In the genomic region with DNA sequence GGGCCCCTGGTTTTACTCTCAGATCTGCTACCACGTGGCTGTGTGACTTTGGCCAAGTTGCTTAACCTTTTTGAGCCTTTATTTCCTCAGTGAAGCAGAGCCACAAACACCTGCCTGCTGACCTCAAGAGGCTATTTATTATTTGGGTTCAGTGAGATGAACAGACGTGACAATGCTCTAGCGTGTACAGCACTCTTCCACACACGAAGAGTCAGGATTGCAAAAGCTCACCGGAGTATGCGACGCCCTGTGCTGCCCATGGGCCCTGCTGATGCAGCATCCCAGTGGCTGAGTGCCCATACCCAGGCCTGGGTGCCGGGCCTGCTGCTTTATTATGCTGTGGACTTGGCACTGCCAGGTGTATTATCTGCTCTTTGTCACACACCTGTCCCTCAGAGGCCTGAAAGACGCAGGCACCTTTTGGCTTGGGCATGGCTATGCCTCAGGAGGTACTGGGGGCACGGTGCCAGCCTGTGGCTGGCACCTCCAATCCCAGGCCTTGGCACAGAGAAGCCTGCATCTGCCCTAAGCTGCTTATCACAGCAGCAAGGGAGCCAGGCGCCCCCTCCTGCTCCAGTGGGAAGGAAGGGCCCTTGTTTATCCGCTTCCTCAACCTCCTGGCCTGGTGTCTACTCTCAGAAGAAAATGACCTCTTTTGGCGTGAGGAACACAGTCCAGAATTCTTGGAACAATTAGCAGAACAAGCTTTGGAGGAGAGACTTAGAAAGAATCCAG, we compare ENCODE assay signal across 11 cellular contexts. TPM values are rescaled to one million over a fixed set of nuclear protein-coding genes. Genes with fewer than 3 reads are reported as not detected.
DNase-seq lines count a peak whose midpoint lies in the region; ATAC-seq and TF ChIP-seq lines count a peak whose summit lies in the region.
"Had no signal": no experiment of that assay in that cellular context is flagged by ENCODE, and none has a peak within 500 bp of the region (broad histone marks: within the 10 kb centered on the region; RNA-seq: fewer than 3 reads in every experiment).

No MANE protein-coding gene starts in this region.

- no peak overlapping the region for H3K4me3 ChIP-seq in WERI-Rb-1 (ENCODE audit: low read depth, low read length)
- no peak overlapping the region for H3K4me3 ChIP-seq in right cardiac atrium (ENCODE audit: low read length)
- no peak overlapping the region for H3K4me3 ChIP-seq in skeletal muscle tissue (ENCODE audit: low read length in 3 of 3)

- H3K27me3 ChIP-seq in WERI-Rb-1 (ENCODE audit: insufficient read depth, low read depth, severe bottlenecking), result no peaks in the 10 kb centered on the region
- H3K27me3 ChIP-seq in right cardiac atrium (ENCODE audit: control insufficient read depth, insufficient read depth), result no peaks in the 10 kb centered on the region
- peaks cover 0 to 10% (median 2%) of the 10 kb centered on the region in 3 donors for H3K27me3 ChIP-seq in skeletal muscle tissue (ENCODE audit: control insufficient read depth in 3 of 3, insufficient read depth in 3 of 3, low read length in 3 of 3)

- H3K4me1 ChIP-seq in right cardiac atrium (ENCODE audit: control insufficient read depth, insufficient read depth, low read length), result peaks cover 16% of the 10 kb centered on the region
- H3K4me1 ChIP-seq in skeletal muscle tissue (ENCODE audit: control insufficient read depth in 3 of 3, insufficient read depth in 3 of 3, low read length in 3 of 3), result peaks cover 21 to 31% (median 27%) of the 10 kb centered on the region in 3 donors

- TF ChIP-seq CTCF in WERI-Rb-1 (IDR thresholded peaks at IDR 0.05; ENCODE audit: low read depth, low read length), result peak; percentile 16; the same call in 1 of the 2 replicates

- no peak overlapping the region for H3K9ac ChIP-seq in skeletal muscle tissue (ENCODE audit: low read depth in 1 of 3, low read length in 3 of 3)

- H3K27ac ChIP-seq in WERI-Rb-1 (peak overlapping the region; percentile 47), right cardiac atrium (ENCODE audit: low read length) (peak overlapping the region; percentile 20), skeletal muscle tissue (ENCODE audit: low read depth, low read length) (peak overlapping the region; percentile 6)

- no peaks in the 10 kb centered on the region for H3K9me3 ChIP-seq in WERI-Rb-1 (ENCODE audit: severe bottlenecking)
- H3K9me3 ChIP-seq in right cardiac atrium (ENCODE audit: control insufficient read depth, low read length), result no peaks in the 10 kb centered on the region
- no peaks in the 10 kb centered on the region for H3K9me3 ChIP-seq in skeletal muscle tissue (ENCODE audit: control insufficient read depth in 3 of 3, low read length in 3 of 3)

- DNase-seq in G401 (ENCODE audit: low spot score) (peak; percentile 27), WERI-Rb-1 (peak; percentile 21), right cardiac atrium (peak; percentile 45 to 86 (median 80)), posterior vena cava (ENCODE audit: low spot score) (no peak), SHP77 (lab: John Stamatoyannopoulos, UW) (no peak)
- DNase-seq: kidney glomerular epithelial cell; NCI-H2171; stimulated activated CD4-positive, alpha-beta T cell treated with anti-CD3 and anti-CD28 coated beads, Interleukin-4, amount 100 ng/mL, for 24 hours had no signal

- H3K36me3 ChIP-seq in WERI-Rb-1, result no peaks in the 10 kb centered on the region
- H3K36me3 ChIP-seq in skeletal muscle tissue (ENCODE audit: control insufficient read depth in 3 of 3, insufficient read depth in 3 of 3, low read length in 3 of 3), result no peaks in the 10 kb centered on the region

- in situ Hi-C loops in G401 (cut with HindIII; ENCODE audit: low sequenced_read_pairs), result no loop called here

- intact Hi-C loops in right cardiac atrium (cut with DNase I) (no loop called here), posterior vena cava (cut with DNase I) (no loop called here)

- WGBS in right cardiac atrium, result 57% methylated on average over 13 of the region's 13 CpGs

- ATAC-seq in right cardiac atrium (peak; percentile 48 to 65), GM19324 (IDR thresholded peaks at IDR 0.05; ENCODE audit: low FRiP score, unreplicated experiment) (no peak), HG02970 (IDR thresholded peaks at IDR 0.05; ENCODE audit: low FRiP score, unreplicated experiment) (no peak)

RNA-seq across cellular contexts. Expression of a gene that starts 22.3 kb away (rescaled TPM):
- total RNA-seq in G401 (2014; rRNA removed; shearing (Covaris generic)), result not detected in 2 replicates
- total RNA-seq in right cardiac atrium, result 10 to 100 TPM in 3 of 4 donors, 1 to 10 TPM in 1; 8.6 to 17.4 (median 15.0) TPM
- polyA plus RNA-seq in right cardiac atrium, result 7.1 TPM
- 5.7 TPM for total RNA-seq in skeletal muscle tissue
- total RNA-seq in posterior vena cava, result 10 to 100 TPM; 12.7 to 28.3 TPM

RNA-seq across cellular contexts. Expression of a gene that starts 57.9 kb away (rescaled TPM):
- 1.3 TPM in 1 of 2 replicates, not detected in the other for total RNA-seq in G401 (2014; rRNA removed; shearing (Covaris generic))
- total RNA-seq in right cardiac atrium, result 100 to 1,000 TPM in 3 of 4 donors, 10 to 100 TPM in 1; 99.7 to 173 (median 152) TPM
- 122 TPM for polyA plus RNA-seq in right cardiac atrium
- total RNA-seq in skeletal muscle tissue, result 24.5 TPM
- total RNA-seq in posterior vena cava, result 100 to 1,000 TPM; 105 to 186 TPM

Comparison
In these comparisons a context has a peak if more than half of its experiments do, and no peak if none do; other contexts are left out.
1. DNase-seq: peak in G401 (single experiment), WERI-Rb-1 (single experiment) and right cardiac atrium (3 of 3); none in posterior vena cava (single experiment) and SHP77 (0 of 2).
2. ATAC-seq: peak in right cardiac atrium (2 of 2); none in GM19324 (single experiment) and HG02970 (single experiment).
3. RNA of a gene that starts 57.9 kb away (total RNA-seq): 105 to 186 TPM in posterior vena cava, 99.7 to 173 TPM in right cardiac atrium and 24.5 TPM in skeletal muscle tissue (single experiment); 1.3 TPM in G401; every median in the first group is over 10 times any median in the second.
4. Peak in every context shown above with its lines, with median percentiles within 50 percentile points of each other: H3K27ac ChIP-seq.